In genomic region chr12:49130151-49131050, GRCh38 we compare ENCODE assay signal across 1 cellular context.
TF ChIP-seq lines count a peak whose summit lies in the region.

No MANE protein-coding gene starts in this region.

TF ChIP-seq in GM12878, 131 proteins besides CTCF, POLR2A, EP300 and RAD21 (continued from another document and continues in another):
- TF ChIP-seq MYB (IDR thresholded peaks at IDR 0.05; ENCODE audit: borderline replicate concordance, low read depth, low read length) (peak; percentile 40; the same call in 1 of the 2 replicates), CEBPB (IDR thresholded peaks at IDR 0.05; ENCODE audit: borderline replicate concordance in 1 of 2, low read depth in 2 of 2, low read length in 2 of 2) (no peak), PML (IDR thresholded peaks at IDR 0.05; ENCODE audit: low read length) (peak; percentile 25; the same call in 1 of the 2 replicates), SRF (IDR thresholded peaks at IDR 0.05; ENCODE audit: low read depth in 2 of 2, low read length in 2 of 2) (no peak), RELA (IDR thresholded peaks at IDR 0.05; ENCODE audit: borderline replicate concordance, partially characterized antibody) (peak; percentile 7), NR2C1 (IDR thresholded peaks at IDR 0.05) (no peak), TBL1XR1 (IDR thresholded peaks at IDR 0.05; ENCODE audit: low read depth, low read length) (0 out of 2 replicates have a peak, but pooled peaks have one; percentile 15), IKZF1 (conservative IDR thresholded peaks at IDR 0.05) (peak; percentile 84), CHD2 (IDR thresholded peaks at IDR 0.05; ENCODE audit: borderline replicate concordance, low read depth, low read length) (peak; percentile 79), ZNF592 (IDR thresholded peaks at IDR 0.05) (no peak), EZH2 (IDR thresholded peaks at IDR 0.05; ENCODE audit: borderline replicate concordance, control insufficient read depth, low read depth, low read length) (no peak), SREBF2 (IDR thresholded peaks at IDR 0.05; ENCODE audit: low read length) (no peak), CHD4 (IDR thresholded peaks at IDR 0.05) (no peak), STAT3 (IDR thresholded peaks at IDR 0.05; ENCODE audit: low read depth, low read length) (no peak), ZSCAN29 (IDR thresholded peaks at IDR 0.05) (no peak), IRF4 (IDR thresholded peaks at IDR 0.05; ENCODE audit: low read depth, low read length) (peak; percentile 35; the same call in 1 of the 2 replicates), SMC3 (IDR thresholded peaks at IDR 0.05; ENCODE audit: borderline replicate concordance, low read length) (peak; percentile 33; the same call in 1 of the 2 replicates), FOXK2 (IDR thresholded peaks at IDR 0.05) (no peak), SMARCA5 (IDR thresholded peaks at IDR 0.05) (peak; percentile 95), HDAC2 (IDR thresholded peaks at IDR 0.05) (no peak), EGR1 (IDR thresholded peaks at IDR 0.05; ENCODE audit: borderline replicate concordance in 1 of 2, low read depth in 2 of 2, low read length in 2 of 2) (peak; percentile 59 to 98), PAX5 (IDR thresholded peaks at IDR 0.05; ENCODE audit: borderline replicate concordance, low read depth, low read length) (0 out of 2 replicates have a peak, but pooled peaks have one; percentile 58), BCL11A (IDR thresholded peaks at IDR 0.05; ENCODE audit: low read depth, low read length) (peak; percentile 52; the same call in 1 of the 2 replicates), USF2 (IDR thresholded peaks at IDR 0.05; ENCODE audit: borderline replicate concordance, low read depth, low read length) (peak; percentile 70), KLF5 (IDR thresholded peaks at IDR 0.05; ENCODE audit: partially characterized antibody) (peak; percentile 46), IRF3 (IDR thresholded peaks at IDR 0.05) (no peak), SUPT20H (IDR thresholded peaks at IDR 0.05; ENCODE audit: borderline replicate concordance, control insufficient read depth, low read depth, low read length) (no peak), HDAC6 (IDR thresholded peaks at IDR 0.05; ENCODE audit: unreplicated experiment) (no peak)
- TF ChIP-seq, protein P1, sequence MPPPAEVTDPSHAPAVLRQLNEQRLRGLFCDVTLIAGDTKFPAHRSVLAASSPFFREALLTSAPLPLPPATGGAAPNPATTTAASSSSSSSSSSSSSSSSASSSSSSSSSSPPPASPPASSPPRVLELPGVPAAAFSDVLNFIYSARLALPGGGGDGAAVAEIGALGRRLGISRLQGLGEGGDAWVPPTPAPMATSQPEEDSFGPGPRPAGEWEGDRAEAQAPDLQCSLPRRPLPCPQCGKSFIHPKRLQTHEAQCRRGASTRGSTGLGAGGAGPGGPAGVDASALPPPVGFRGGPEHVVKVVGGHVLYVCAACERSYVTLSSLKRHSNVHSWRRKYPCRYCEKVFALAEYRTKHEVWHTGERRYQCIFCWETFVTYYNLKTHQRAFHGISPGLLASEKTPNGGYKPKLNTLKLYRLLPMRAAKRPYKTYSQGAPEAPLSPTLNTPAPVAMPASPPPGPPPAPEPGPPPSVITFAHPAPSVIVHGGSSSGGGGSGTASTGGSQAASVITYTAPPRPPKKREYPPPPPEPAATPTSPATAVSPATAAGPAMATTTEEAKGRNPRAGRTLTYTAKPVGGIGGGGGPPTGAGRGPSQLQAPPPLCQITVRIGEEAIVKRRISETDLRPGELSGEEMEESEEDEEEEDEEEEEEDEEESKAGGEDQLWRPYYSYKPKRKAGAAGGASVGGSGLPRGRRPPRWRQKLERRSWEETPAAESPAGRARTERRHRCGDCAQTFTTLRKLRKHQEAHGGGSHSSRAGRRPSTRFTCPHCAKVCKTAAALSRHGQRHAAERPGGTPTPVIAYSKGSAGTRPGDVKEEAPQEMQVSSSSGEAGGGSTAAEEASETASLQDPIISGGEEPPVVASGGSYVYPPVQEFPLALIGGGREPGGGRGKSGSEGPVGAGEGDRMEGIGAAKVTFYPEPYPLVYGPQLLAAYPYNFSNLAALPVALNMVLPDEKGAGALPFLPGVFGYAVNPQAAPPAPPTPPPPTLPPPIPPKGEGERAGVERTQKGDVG (CRISPR knock-in tag; IDR thresholded peaks at IDR 0.05) = no peak
- TF ChIP-seq, protein P2, sequence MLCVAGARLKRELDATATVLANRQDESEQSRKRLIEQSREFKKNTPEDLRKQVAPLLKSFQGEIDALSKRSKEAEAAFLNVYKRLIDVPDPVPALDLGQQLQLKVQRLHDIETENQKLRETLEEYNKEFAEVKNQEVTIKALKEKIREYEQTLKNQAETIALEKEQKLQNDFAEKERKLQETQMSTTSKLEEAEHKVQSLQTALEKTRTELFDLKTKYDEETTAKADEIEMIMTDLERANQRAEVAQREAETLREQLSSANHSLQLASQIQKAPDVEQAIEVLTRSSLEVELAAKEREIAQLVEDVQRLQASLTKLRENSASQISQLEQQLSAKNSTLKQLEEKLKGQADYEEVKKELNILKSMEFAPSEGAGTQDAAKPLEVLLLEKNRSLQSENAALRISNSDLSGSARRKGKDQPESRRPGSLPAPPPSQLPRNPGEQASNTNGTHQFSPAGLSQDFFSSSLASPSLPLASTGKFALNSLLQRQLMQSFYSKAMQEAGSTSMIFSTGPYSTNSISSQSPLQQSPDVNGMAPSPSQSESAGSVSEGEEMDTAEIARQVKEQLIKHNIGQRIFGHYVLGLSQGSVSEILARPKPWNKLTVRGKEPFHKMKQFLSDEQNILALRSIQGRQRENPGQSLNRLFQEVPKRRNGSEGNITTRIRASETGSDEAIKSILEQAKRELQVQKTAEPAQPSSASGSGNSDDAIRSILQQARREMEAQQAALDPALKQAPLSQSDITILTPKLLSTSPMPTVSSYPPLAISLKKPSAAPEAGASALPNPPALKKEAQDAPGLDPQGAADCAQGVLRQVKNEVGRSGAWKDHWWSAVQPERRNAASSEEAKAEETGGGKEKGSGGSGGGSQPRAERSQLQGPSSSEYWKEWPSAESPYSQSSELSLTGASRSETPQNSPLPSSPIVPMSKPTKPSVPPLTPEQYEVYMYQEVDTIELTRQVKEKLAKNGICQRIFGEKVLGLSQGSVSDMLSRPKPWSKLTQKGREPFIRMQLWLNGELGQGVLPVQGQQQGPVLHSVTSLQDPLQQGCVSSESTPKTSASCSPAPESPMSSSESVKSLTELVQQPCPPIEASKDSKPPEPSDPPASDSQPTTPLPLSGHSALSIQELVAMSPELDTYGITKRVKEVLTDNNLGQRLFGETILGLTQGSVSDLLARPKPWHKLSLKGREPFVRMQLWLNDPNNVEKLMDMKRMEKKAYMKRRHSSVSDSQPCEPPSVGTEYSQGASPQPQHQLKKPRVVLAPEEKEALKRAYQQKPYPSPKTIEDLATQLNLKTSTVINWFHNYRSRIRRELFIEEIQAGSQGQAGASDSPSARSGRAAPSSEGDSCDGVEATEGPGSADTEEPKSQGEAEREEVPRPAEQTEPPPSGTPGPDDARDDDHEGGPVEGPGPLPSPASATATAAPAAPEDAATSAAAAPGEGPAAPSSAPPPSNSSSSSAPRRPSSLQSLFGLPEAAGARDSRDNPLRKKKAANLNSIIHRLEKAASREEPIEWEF (IDR thresholded peaks at IDR 0.05; ENCODE audit: insufficient replicate concordance, low read depth, low read length) = no peak
- TF ChIP-seq, protein P3, sequence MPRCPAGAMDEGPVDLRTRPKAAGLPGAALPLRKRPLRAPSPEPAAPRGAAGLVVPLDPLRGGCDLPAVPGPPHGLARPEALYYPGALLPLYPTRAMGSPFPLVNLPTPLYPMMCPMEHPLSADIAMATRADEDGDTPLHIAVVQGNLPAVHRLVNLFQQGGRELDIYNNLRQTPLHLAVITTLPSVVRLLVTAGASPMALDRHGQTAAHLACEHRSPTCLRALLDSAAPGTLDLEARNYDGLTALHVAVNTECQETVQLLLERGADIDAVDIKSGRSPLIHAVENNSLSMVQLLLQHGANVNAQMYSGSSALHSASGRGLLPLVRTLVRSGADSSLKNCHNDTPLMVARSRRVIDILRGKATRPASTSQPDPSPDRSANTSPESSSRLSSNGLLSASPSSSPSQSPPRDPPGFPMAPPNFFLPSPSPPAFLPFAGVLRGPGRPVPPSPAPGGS (IDR thresholded peaks at IDR 0.05; ENCODE audit: borderline replicate concordance, insufficient read depth, low read depth, low read length, poor library complexity, severe bottlenecking) = no peak
- TF ChIP-seq, protein P4, sequence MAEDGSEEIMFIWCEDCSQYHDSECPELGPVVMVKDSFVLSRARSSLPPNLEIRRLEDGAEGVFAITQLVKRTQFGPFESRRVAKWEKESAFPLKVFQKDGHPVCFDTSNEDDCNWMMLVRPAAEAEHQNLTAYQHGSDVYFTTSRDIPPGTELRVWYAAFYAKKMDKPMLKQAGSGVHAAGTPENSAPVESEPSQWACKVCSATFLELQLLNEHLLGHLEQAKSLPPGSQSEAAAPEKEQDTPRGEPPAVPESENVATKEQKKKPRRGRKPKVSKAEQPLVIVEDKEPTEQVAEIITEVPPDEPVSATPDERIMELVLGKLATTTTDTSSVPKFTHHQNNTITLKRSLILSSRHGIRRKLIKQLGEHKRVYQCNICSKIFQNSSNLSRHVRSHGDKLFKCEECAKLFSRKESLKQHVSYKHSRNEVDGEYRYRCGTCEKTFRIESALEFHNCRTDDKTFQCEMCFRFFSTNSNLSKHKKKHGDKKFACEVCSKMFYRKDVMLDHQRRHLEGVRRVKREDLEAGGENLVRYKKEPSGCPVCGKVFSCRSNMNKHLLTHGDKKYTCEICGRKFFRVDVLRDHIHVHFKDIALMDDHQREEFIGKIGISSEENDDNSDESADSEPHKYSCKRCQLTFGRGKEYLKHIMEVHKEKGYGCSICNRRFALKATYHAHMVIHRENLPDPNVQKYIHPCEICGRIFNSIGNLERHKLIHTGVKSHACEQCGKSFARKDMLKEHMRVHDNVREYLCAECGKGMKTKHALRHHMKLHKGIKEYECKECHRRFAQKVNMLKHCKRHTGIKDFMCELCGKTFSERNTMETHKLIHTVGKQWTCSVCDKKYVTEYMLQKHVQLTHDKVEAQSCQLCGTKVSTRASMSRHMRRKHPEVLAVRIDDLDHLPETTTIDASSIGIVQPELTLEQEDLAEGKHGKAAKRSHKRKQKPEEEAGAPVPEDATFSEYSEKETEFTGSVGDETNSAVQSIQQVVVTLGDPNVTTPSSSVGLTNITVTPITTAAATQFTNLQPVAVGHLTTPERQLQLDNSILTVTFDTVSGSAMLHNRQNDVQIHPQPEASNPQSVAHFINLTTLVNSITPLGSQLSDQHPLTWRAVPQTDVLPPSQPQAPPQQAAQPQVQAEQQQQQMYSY (CRISPR knock-in tag; IDR thresholded peaks at IDR 0.05) = peak; percentile 57; the same call in 1 of the 2 replicates
- TF ChIP-seq, protein P5, sequence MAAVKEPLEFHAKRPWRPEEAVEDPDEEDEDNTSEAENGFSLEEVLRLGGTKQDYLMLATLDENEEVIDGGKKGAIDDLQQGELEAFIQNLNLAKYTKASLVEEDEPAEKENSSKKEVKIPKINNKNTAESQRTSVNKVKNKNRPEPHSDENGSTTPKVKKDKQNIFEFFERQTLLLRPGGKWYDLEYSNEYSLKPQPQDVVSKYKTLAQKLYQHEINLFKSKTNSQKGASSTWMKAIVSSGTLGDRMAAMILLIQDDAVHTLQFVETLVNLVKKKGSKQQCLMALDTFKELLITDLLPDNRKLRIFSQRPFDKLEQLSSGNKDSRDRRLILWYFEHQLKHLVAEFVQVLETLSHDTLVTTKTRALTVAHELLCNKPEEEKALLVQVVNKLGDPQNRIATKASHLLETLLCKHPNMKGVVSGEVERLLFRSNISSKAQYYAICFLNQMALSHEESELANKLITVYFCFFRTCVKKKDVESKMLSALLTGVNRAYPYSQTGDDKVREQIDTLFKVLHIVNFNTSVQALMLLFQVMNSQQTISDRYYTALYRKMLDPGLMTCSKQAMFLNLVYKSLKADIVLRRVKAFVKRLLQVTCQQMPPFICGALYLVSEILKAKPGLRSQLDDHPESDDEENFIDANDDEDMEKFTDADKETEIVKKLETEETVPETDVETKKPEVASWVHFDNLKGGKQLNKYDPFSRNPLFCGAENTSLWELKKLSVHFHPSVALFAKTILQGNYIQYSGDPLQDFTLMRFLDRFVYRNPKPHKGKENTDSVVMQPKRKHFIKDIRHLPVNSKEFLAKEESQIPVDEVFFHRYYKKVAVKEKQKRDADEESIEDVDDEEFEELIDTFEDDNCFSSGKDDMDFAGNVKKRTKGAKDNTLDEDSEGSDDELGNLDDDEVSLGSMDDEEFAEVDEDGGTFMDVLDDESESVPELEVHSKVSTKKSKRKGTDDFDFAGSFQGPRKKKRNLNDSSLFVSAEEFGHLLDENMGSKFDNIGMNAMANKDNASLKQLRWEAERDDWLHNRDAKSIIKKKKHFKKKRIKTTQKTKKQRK (IDR thresholded peaks at IDR 0.05; ENCODE audit: low read depth, low read length) = no peak
